8 cellular contexts compared by ENCODE assay signal in genomic region chr3:16311960-16312451, GRCh38. TPM values are rescaled to one million over a fixed set of nuclear protein-coding genes. Genes with fewer than 3 reads are reported as not detected.
A peak's percentile ranks its signal among the peaks of the same experiment; 100 is the strongest.
DNase-seq lines count a peak whose midpoint lies in the region; ATAC-seq and TF ChIP-seq lines count a peak whose summit lies in the region.

No MANE protein-coding gene starts in this region.

- POLR2A ChIA-PET in activated CD8-positive, alpha-beta T cell treated with anti-CD3 and anti-CD28 coated beads, Interleukin-2, amount 10 ng/mL, durations not matched to agents 7 days and 5 days (lab: Charles Lee), result interaction anchor here (0.7 to 5.2 kb wide), 5 partner anchors 10 to 47 kb away, joined by 3 to 41 read pairs (median 6); partner anchors contain the start of genes DPH3 and OXNAD1
- POLR2A ChIA-PET in Caco-2 (lab: Charles Lee), result no interaction called here

- no peaks in the 10 kb centered on the region for H3K9me3 Mint-ChIP-seq in activated CD8-positive, alpha-beta T cell treated with anti-CD3 and anti-CD28 coated beads, Interleukin-2, amount 10 ng/mL, durations not matched to agents 7 days and 5 days (ENCODE audit: insufficient read depth)
- no peaks in the 10 kb centered on the region for H3K9me3 Mint-ChIP-seq in Caco-2 (ENCODE audit: unreplicated experiment)

- ATAC-seq in Right ventricle myocardium inferior, result peak; percentile 63
- peak; percentile 59 for ATAC-seq in HG03432 (IDR thresholded peaks at IDR 0.05; ENCODE audit: unreplicated experiment)
- peak; percentile 68 for ATAC-seq in activated CD8-positive, alpha-beta T cell treated with anti-CD3 and anti-CD28 coated beads, Interleukin-2, amount 10 ng/mL, durations not matched to agents 7 days and 5 days

- H3K4me3 ChIP-seq in right atrium auricular region, result no peak overlapping the region
- no peak overlapping the region for H3K4me3 ChIP-seq in Caco-2 (ENCODE audit: low read depth, low read length)

- H3K9me3 ChIP-seq in right atrium auricular region (no peaks in the 10 kb centered on the region), Caco-2 (no peaks in the 10 kb centered on the region)

- intact Hi-C loops in Right ventricle myocardium inferior (cut with DNase I) (loop anchor here (2.0 kb wide), 1 partner anchor 205 kb away; no protein-coding TSS in a partner anchor), cardiac septum (cut with DNase I) (no loop called here), Caco-2 (cut with micrococcal nuclease; ENCODE audit: unreplicated experiment) (no loop called here)

- peaks cover 90% of the 10 kb centered on the region for H3K36me3 Mint-ChIP-seq in activated CD8-positive, alpha-beta T cell treated with anti-CD3 and anti-CD28 coated beads, Interleukin-2, amount 10 ng/mL, durations not matched to agents 7 days and 5 days (ENCODE audit: low read depth)
- H3K36me3 Mint-ChIP-seq in Caco-2 (ENCODE audit: insufficient read depth, unreplicated experiment), result peaks cover 6% of the 10 kb centered on the region

- BruUV-seq in Caco-2 (replicated peaks; lab: Mats Ljungman, UMichigan), result no TSS peak

- peaks cover 94% of the 10 kb centered on the region for H3K4me1 Mint-ChIP-seq in activated CD8-positive, alpha-beta T cell treated with anti-CD3 and anti-CD28 coated beads, Interleukin-2, amount 10 ng/mL, durations not matched to agents 7 days and 5 days (ENCODE audit: low read depth)
- no peaks in the 10 kb centered on the region for H3K4me1 Mint-ChIP-seq in Caco-2 (ENCODE audit: low read depth, unreplicated experiment)

- TF ChIP-seq CTCF in right atrium auricular region (IDR thresholded peaks at IDR 0.05) (no peak), Caco-2 (IDR thresholded peaks at IDR 0.05; ENCODE audit: insufficient read depth in 1 of 2, low read depth in 1 of 2, low read length in 1 of 2, severe bottlenecking in 1 of 2, unreplicated experiment in 1 of 2) (no peak)

- peaks cover 0 to 14% of the 10 kb centered on the region in 2 donors for H3K4me1 ChIP-seq in right atrium auricular region
- no peaks in the 10 kb centered on the region for H3K4me1 ChIP-seq in Caco-2

- CTCF ChIA-PET in activated CD8-positive, alpha-beta T cell treated with anti-CD3 and anti-CD28 coated beads, Interleukin-2, amount 10 ng/mL, durations not matched to agents 7 days and 5 days (lab: Charles Lee), result interaction anchor here (0.8 to 12.3 kb wide), 11 partner anchors 8 to 238 kb away, joined by 3 to 264 read pairs (median 10); partner anchors contain the start of gene OXNAD1
- CTCF ChIA-PET in Caco-2 (lab: Charles Lee), result no interaction called here

- H3K4me3 Mint-ChIP-seq in activated CD8-positive, alpha-beta T cell treated with anti-CD3 and anti-CD28 coated beads, Interleukin-2, amount 10 ng/mL, durations not matched to agents 7 days and 5 days, result peak overlapping the region; percentile 62
- H3K4me3 Mint-ChIP-seq in Caco-2 (ENCODE audit: unreplicated experiment), result no peak overlapping the region

- H3K27me3 ChIP-seq in right atrium auricular region, result no peaks in the 10 kb centered on the region
- H3K27me3 ChIP-seq in Caco-2 (replicated peaks; ENCODE audit: control insufficient read depth, insufficient read depth, low read length), result no peaks in the 10 kb centered on the region

- H3K27ac Mint-ChIP-seq in activated CD8-positive, alpha-beta T cell treated with anti-CD3 and anti-CD28 coated beads, Interleukin-2, amount 10 ng/mL, durations not matched to agents 7 days and 5 days, result peak overlapping the region; percentile 90
- no peak overlapping the region for H3K27ac Mint-ChIP-seq in Caco-2 (ENCODE audit: unreplicated experiment)

- no peaks in the 10 kb centered on the region for H3K27me3 Mint-ChIP-seq in activated CD8-positive, alpha-beta T cell treated with anti-CD3 and anti-CD28 coated beads, Interleukin-2, amount 10 ng/mL, durations not matched to agents 7 days and 5 days (ENCODE audit: low read depth)
- H3K27me3 Mint-ChIP-seq in Caco-2 (ENCODE audit: insufficient read depth, unreplicated experiment), result no peaks in the 10 kb centered on the region

- H3K27ac ChIP-seq in right atrium auricular region, result peak overlapping the region; percentile 10 to 41

- DNase-seq in Right ventricle myocardium inferior (ENCODE audit: missing footprints) (no peak), cardiac septum (ENCODE audit: low spot score) (no peak), right atrium auricular region (ENCODE audit: low spot score) (peak; percentile 77), NCI-H510A (lab: John Stamatoyannopoulos, UW) (no peak), Caco-2 (no peak)
- peak; percentile 76 for DNase-seq in activated CD8-positive, alpha-beta T cell treated with anti-CD3 and anti-CD28 coated beads, Interleukin-2, amount 10 ng/mL, durations not matched to agents 7 days and 5 days
- no peak for DNase-seq in NK-92 treated with Interleukin-12 subunit alpha and Interleukin-12 subunit beta, amount 100 ng/mL, for 24 hours (lab: John Stamatoyannopoulos, UW)

- H3K36me3 ChIP-seq in right atrium auricular region (peaks cover 19% of the 10 kb centered on the region), Caco-2 (ENCODE audit: control insufficient read depth, insufficient read depth, low read length) (peaks cover 4% of the 10 kb centered on the region)

RNA-seq across cellular contexts. Expression of gene OXNAD1, which starts 47.0 kb away (rescaled TPM):
- 17.2 TPM for total RNA-seq in Right ventricle myocardium inferior
- 15.1 TPM for total RNA-seq in cardiac septum
- total RNA-seq in activated CD8-positive, alpha-beta T cell treated with anti-CD3 and anti-CD28 coated beads, Interleukin-2, amount 10 ng/mL, durations not matched to agents 7 days and 5 days, result 10 to 100 TPM; 68.2 to 69.1 TPM
- total RNA-seq in right atrium auricular region, result 10 to 100 TPM in 1 of 2 donors, 1 to 10 TPM in 1; 9.8 to 15.7 TPM
- total RNA-seq in Caco-2 (2022), result 20.0 and 22.9 TPM in 2 replicates

RNA-seq across cellular contexts. Expression of gene DPH3, which starts 47.3 kb away (rescaled TPM):
- 20.5 TPM for total RNA-seq in Right ventricle myocardium inferior
- 23.1 TPM for total RNA-seq in cardiac septum
- 10 to 100 TPM; 18.2 to 20.5 TPM for total RNA-seq in activated CD8-positive, alpha-beta T cell treated with anti-CD3 and anti-CD28 coated beads, Interleukin-2, amount 10 ng/mL, durations not matched to agents 7 days and 5 days
- total RNA-seq in right atrium auricular region, result 10 to 100 TPM; 17.3 to 17.7 TPM
- 25.6 and 30.0 TPM in 2 replicates for total RNA-seq in Caco-2 (2022)

Comparison
In these comparisons a context has a peak if more than half of its experiments do, and no peak if none do; other contexts are left out.
1. DNase-seq: peak in activated CD8-positive, alpha-beta T cell treated with anti-CD3 and anti-CD28 coated beads, Interleukin-2, amount 10 ng/mL, durations not matched to agents 7 days and 5 days (single experiment) and right atrium auricular region (single experiment); none in Right ventricle myocardium inferior (single experiment), cardiac septum (single experiment), NCI-H510A (single experiment), Caco-2 (0 of 2) and NK-92 treated with Interleukin-12 subunit alpha and Interleukin-12 subunit beta, amount 100 ng/mL, for 24 hours (single experiment).
2. Peak in every context shown above with its lines, with median percentiles within 50 percentile points of each other: ATAC-seq.